ENCODE assay signal across 23 cellular contexts in genomic region chr3:172853911-172854648, GRCh38.
DNase-seq lines count a peak whose midpoint lies in the region; ATAC-seq and TF ChIP-seq lines count a peak whose summit lies in the region.
"Had no signal": no experiment of that assay in that cellular context is flagged by ENCODE, and none has a peak within 500 bp of the region (broad histone marks: within the 10 kb centered on the region; RNA-seq: fewer than 3 reads in every experiment).

No MANE protein-coding gene starts in this region.

- CTCF ChIA-PET in WTC11 (lab: Charles Lee) = interaction anchor here (1.2 kb wide), 1 partner anchor 18 kb away, joined by 4 read pairs; no protein-coding TSS in a partner anchor

- no peaks in the 10 kb centered on the region for H3K9me3 ChIP-seq in suprapubic skin
- H3K9me3 ChIP-seq: BE2C, MG63, SJSA1 had no signal

- TF ChIP-seq POLR2A in suprapubic skin (IDR thresholded peaks at IDR 0.05) = no peak

- TF ChIP-seq CTCF in WTC11 (IDR thresholded peaks at IDR 0.05) (no peak), suprapubic skin (IDR thresholded peaks at IDR 0.05) (no peak)

- H3K27me3 Mint-ChIP-seq in WTC11 (ENCODE audit: low read depth) = peaks cover 34% of the 10 kb centered on the region

- no peaks in the 10 kb centered on the region for H3K27me3 ChIP-seq in suprapubic skin
- H3K27me3 ChIP-seq: BE2C, SJSA1 had no signal

- H3K27ac ChIP-seq in suprapubic skin = no peak overlapping the region
- H3K27ac ChIP-seq: HL-60, KMS-11, RWPE1, SJSA1 had no signal

- ATAC-seq in WTC11 = peak; percentile 93
- ATAC-seq in HG02588 (IDR thresholded peaks at IDR 0.05; ENCODE audit: unreplicated experiment) = no peak

- H3K4me1 Mint-ChIP-seq in WTC11 = peaks cover 13% of the 10 kb centered on the region
- H3K4me1 Mint-ChIP-seq: CD4-positive, alpha-beta memory T cell had no signal

- no peak overlapping the region for H3K27ac Mint-ChIP-seq in WTC11

- POLR2A ChIA-PET in WTC11 (lab: Charles Lee) = no interaction called here

- peak; percentile 43 for DNase-seq in M059J (ENCODE audit: low read depth)
- peak; percentile 42 for DNase-seq in WTC11 (ENCODE audit: low spot score)
- peak; percentile 63 for DNase-seq in iPS-NIHi11 (ENCODE audit: low spot score)
- DNase-seq in amygdala (lab: John Stamatoyannopoulos, UW) = no peak
- no peak for DNase-seq in NCI-H128 (lab: John Stamatoyannopoulos, UW; ENCODE audit: unreplicated experiment)
- DNase-seq in suprapubic skin (ENCODE audit: low spot score in 2 of 2) = no peak
- DNase-seq: BE2C; CD4-positive, alpha-beta memory T cell; DND-41; GF-D8; HCEC 1CT; MG63; NCI-H1092 treated with DMSO at 0.1 percent for 48 hours; NCI-H187 treated with DMSO at 0.1 percent for 48 hours; NCI-H2171 treated with DMSO at 0.1 percent for 48 hours; NCI-H524; OCI-M1; SW 1271 had no signal

- no peak overlapping the region for H3K4me3 Mint-ChIP-seq in WTC11
- H3K4me3 Mint-ChIP-seq: CD4-positive, alpha-beta memory T cell had no signal

- H3K36me3 ChIP-seq in suprapubic skin = no peaks in the 10 kb centered on the region
- H3K36me3 ChIP-seq: BE2C, MG63, SJSA1 had no signal

- no peaks in the 10 kb centered on the region for H3K36me3 Mint-ChIP-seq in WTC11
- H3K36me3 Mint-ChIP-seq: CD4-positive, alpha-beta memory T cell had no signal

- H3K4me3 ChIP-seq in suprapubic skin = no peak overlapping the region
- H3K4me3 ChIP-seq: MG63, SJSA1 had no signal

- H3K4me1 ChIP-seq in suprapubic skin = no peaks in the 10 kb centered on the region
- H3K4me1 ChIP-seq: BE2C had no signal

- H3K9me3 Mint-ChIP-seq in WTC11 = no peaks in the 10 kb centered on the region
- H3K9me3 Mint-ChIP-seq: CD4-positive, alpha-beta memory T cell had no signal

- TF ChIP-seq EP300 in suprapubic skin (IDR thresholded peaks at IDR 0.05) = no peak

- WGBS in suprapubic skin = 52% methylated on average over 3 of the region's 3 CpGs

TF ChIP-seq in WTC11, 78 proteins besides CTCF, POLR2A, EP300 and RAD21:
- TF ChIP-seq ZNF219 (CRISPR knock-in tag; IDR thresholded peaks at IDR 0.05; ENCODE audit: borderline replicate concordance) (no peak), CBFB (CRISPR knock-in tag; IDR thresholded peaks at IDR 0.05; ENCODE audit: low read depth) (no peak), TEAD1 (CRISPR knock-in tag; IDR thresholded peaks at IDR 0.05) (peak; percentile 35; the same call in 1 of the 2 replicates), FOXK1 (CRISPR knock-in tag; IDR thresholded peaks at IDR 0.05) (0 out of 2 replicates have a peak, but pooled peaks have one; percentile 19)

Comparison
In these comparisons a context has a peak if more than half of its experiments do, and no peak if none do; other contexts are left out.
1. DNase-seq: peak in M059J (single experiment), WTC11 (single experiment) and iPS-NIHi11 (single experiment); none in amygdala (0 of 56), NCI-H128 (single experiment) and suprapubic skin (0 of 2).